Comparison of ENCODE assay signal across 22 cellular contexts in genomic region chr2:212995920-212996319, GRCh38.
DNase-seq lines count a peak whose midpoint lies in the region; ATAC-seq, FAIRE-seq and TF ChIP-seq lines count a peak whose summit lies in the region.
"Had no signal": no experiment of that assay in that cellular context is flagged by ENCODE, and none has a peak within 500 bp of the region (broad histone marks: within the 10 kb centered on the region; RNA-seq: fewer than 3 reads in every experiment).

No MANE protein-coding gene starts in this region.

- no peaks in the 10 kb centered on the region for H3K27me3 Mint-ChIP-seq in astrocyte (ENCODE audit: low read depth, unreplicated experiment)

- no peak overlapping the region for H3K4me2 ChIP-seq in astrocyte (ENCODE audit: low read length)

- H3K27ac Mint-ChIP-seq in astrocyte (ENCODE audit: unreplicated experiment), result no peak overlapping the region
- H3K27ac Mint-ChIP-seq: activated naive CD8-positive, alpha-beta T cell; CD14-positive monocyte had no signal

- no peaks in the 10 kb centered on the region for H3K79me2 ChIP-seq in astrocyte (ENCODE audit: insufficient read depth, low read length)

- no peaks in the 10 kb centered on the region for H3K4me1 ChIP-seq in astrocyte (ENCODE audit: insufficient read depth, low read length)
- H3K4me1 ChIP-seq: testis had no signal

- H3K27me3 ChIP-seq in astrocyte (ENCODE audit: insufficient read depth, low read length), result no peaks in the 10 kb centered on the region
- H3K27me3 ChIP-seq: testis had no signal

- H3K27ac ChIP-seq in astrocyte (ENCODE audit: low read depth, low read length), result no peak overlapping the region
- H3K27ac ChIP-seq: testis had no signal

- no peak overlapping the region for H2AFZ ChIP-seq in astrocyte (ENCODE audit: low read depth, low read length)

- FAIRE-seq in astrocyte (lab: Jason Lieb, UNC), result no peak
- FAIRE-seq: H1 had no signal

- H3K36me3 ChIP-seq in astrocyte (ENCODE audit: insufficient read depth, low read length), result no peaks in the 10 kb centered on the region

- no peak for ATAC-seq in HG02678 (IDR thresholded peaks at IDR 0.05; ENCODE audit: unreplicated experiment)
- ATAC-seq in HG03439 (IDR thresholded peaks at IDR 0.05; ENCODE audit: unreplicated experiment), result no peak
- ATAC-seq: GM12878 had no signal

- H3K9ac ChIP-seq in astrocyte (ENCODE audit: low read length), result no peak overlapping the region

- no peaks in the 10 kb centered on the region for H3K9me3 Mint-ChIP-seq in astrocyte (ENCODE audit: unreplicated experiment)

- TF ChIP-seq CTCF in astrocyte (IDR thresholded peaks at IDR 0.05; ENCODE audit: insufficient read depth, low read depth, low read length) (no peak), fibroblast of the aortic adventitia (IDR thresholded peaks at IDR 0.05; ENCODE audit: insufficient read depth, low read length) (no peak)

- H3K4me3 ChIP-seq in astrocyte (ENCODE audit: insufficient read depth, low read depth, low read length) (no peak overlapping the region), fibroblast of the aortic adventitia (ENCODE audit: low read depth, low read length) (no peak overlapping the region)
- H3K4me3 ChIP-seq: GM12878, testis had no signal

- H3K9me3 ChIP-seq in astrocyte (ENCODE audit: insufficient read depth, low read depth, low read length), result no peaks in the 10 kb centered on the region
- H3K9me3 ChIP-seq: testis had no signal

- H3K36me3 Mint-ChIP-seq in astrocyte (ENCODE audit: low read depth, unreplicated experiment), result no peaks in the 10 kb centered on the region
- H3K36me3 Mint-ChIP-seq: CD14-positive monocyte had no signal

- H3K4me1 Mint-ChIP-seq in astrocyte (ENCODE audit: low read depth, unreplicated experiment), result peaks cover 2% of the 10 kb centered on the region
- H3K4me1 Mint-ChIP-seq: CD14-positive monocyte had no signal

- DNase-seq in AG08395 (ENCODE audit: low spot score) (peak; percentile 15), HT1080 (ENCODE audit: low read depth) (peak; percentile 20), astrocyte (ENCODE audit: low read depth) (peak; percentile 46), fibroblast of the aortic adventitia (ENCODE audit: low read depth) (peak; percentile 44), activated gamma-delta T cell (lab: John Stamatoyannopoulos, UW) (no peak), medulla oblongata (ENCODE audit: extremely low spot score) (no peak)
- DNase-seq: activated CD4-positive, CD25-positive, alpha-beta regulatory T cell treated with anti-CD3 and anti-CD28 coated beads, Interleukin-2, amount 50 U/mL, for 72 hours; activated CD8-positive, alpha-beta memory T cell treated with anti-CD3 and anti-CD28 coated beads for 24 hours; GF-D8; NCI-H1417; NCI-H2107; NCI-H510A; nucleus accumbens; retina; stimulated activated CD4-positive, alpha-beta T cell treated with anti-CD3 and anti-CD28 coated beads, Interleukin-12 subunit alpha, Interleukin-12 subunit beta, amount 100 ng/mL, for 4 hours; testis had no signal

- H4K20me1 ChIP-seq in astrocyte (ENCODE audit: insufficient read depth, low read length), result no peaks in the 10 kb centered on the region

- H3K4me3 Mint-ChIP-seq in astrocyte (ENCODE audit: unreplicated experiment), result no peak overlapping the region
- H3K4me3 Mint-ChIP-seq: activated naive CD8-positive, alpha-beta T cell; CD14-positive monocyte had no signal

Comparison
In these comparisons a context has a peak if more than half of its experiments do, and no peak if none do; other contexts are left out.
1. DNase-seq: peak in AG08395 (single experiment), HT1080 (single experiment), astrocyte (single experiment) and fibroblast of the aortic adventitia (single experiment); none in activated gamma-delta T cell (single experiment) and medulla oblongata (single experiment).